Comparison of ENCODE assay signal across 7 cellular contexts in genomic region chr3:72445827-72446405, GRCh38. TPM values are rescaled to one million over a fixed set of nuclear protein-coding genes. Genes with fewer than 3 reads are reported as not detected.
A peak's percentile ranks its signal among the peaks of the same experiment; 100 is the strongest.
DNase-seq lines count a peak whose midpoint lies in the region; ATAC-seq and TF ChIP-seq lines count a peak whose summit lies in the region.

No MANE protein-coding gene starts in this region.

- H3K36me3 ChIP-seq in WERI-Rb-1: peaks cover 36% of the 10 kb centered on the region
- no peaks in the 10 kb centered on the region for H3K36me3 ChIP-seq in spleen

- H3K4me1 ChIP-seq in right cardiac atrium (ENCODE audit: control insufficient read depth, insufficient read depth, low read length): no peaks in the 10 kb centered on the region
- peaks cover 25 to 71% (median 61%) of the 10 kb centered on the region in 6 donors for H3K4me1 ChIP-seq in spleen

- 8% methylated on average over 8 of the region's 8 CpGs for WGBS in right cardiac atrium
- WGBS in spleen, 5 donors: 4 to 8% (median 6%) methylated on average over 8 of the region's 8 CpGs

- H3K27ac ChIP-seq in WERI-Rb-1 (peak overlapping the region; percentile 97), right cardiac atrium (ENCODE audit: low read length) (no peak overlapping the region), spleen (peak overlapping the region; percentile 69 to 96 (median 92))

- H3K27me3 ChIP-seq in WERI-Rb-1 (ENCODE audit: insufficient read depth, low read depth, severe bottlenecking): no peaks in the 10 kb centered on the region
- H3K27me3 ChIP-seq in right cardiac atrium (ENCODE audit: control insufficient read depth, insufficient read depth): no peaks in the 10 kb centered on the region
- H3K27me3 ChIP-seq in spleen (replicated peaks in 1 of 7): peaks cover 0 to 5% (median 0%) of the 10 kb centered on the region in 7 donors

- H3K9me3 ChIP-seq in WERI-Rb-1 (ENCODE audit: severe bottlenecking) (no peaks in the 10 kb centered on the region), right cardiac atrium (ENCODE audit: control insufficient read depth, low read length) (no peaks in the 10 kb centered on the region), spleen (no peaks in the 10 kb centered on the region)

- no peak for TF ChIP-seq POLR2A in spleen (IDR thresholded peaks at IDR 0.05)

- CTCF ChIA-PET in HEK293T (lab: Yijun Ruan, JAX): no interaction called here

- POLR2A ChIA-PET in HEK293T (lab: Yijun Ruan, JAX): no interaction called here

- TF ChIP-seq CTCF in WERI-Rb-1 (IDR thresholded peaks at IDR 0.05; ENCODE audit: low read depth, low read length) (no peak), spleen (IDR thresholded peaks at IDR 0.05 in 8 of 11, conservative IDR thresholded peaks at IDR 0.05 in 3 of 11) (no peak)

- intact Hi-C loops in right cardiac atrium (cut with DNase I) (loop anchor here in 1 of 4 donors (10.0 kb wide), 1 partner anchor 141 kb away; no protein-coding TSS in a partner anchor), spleen (cut with DNase I; ENCODE audit: low total_unique reads) (no loop called here)

- DNase-seq in HEK293T (ENCODE audit: extremely low spot score): no peak
- no peak for DNase-seq in WERI-Rb-1
- DNase-seq in right cardiac atrium: no peak
- no peak for DNase-seq in spleen
- no peak for DNase-seq in SKM-1 (lab: John Stamatoyannopoulos, UW; ENCODE audit: unreplicated experiment)
- no peak for DNase-seq in NCI-H2196 (lab: John Stamatoyannopoulos, UW; ENCODE audit: unreplicated experiment)

- H3K4me3 ChIP-seq in WERI-Rb-1 (ENCODE audit: low read depth, low read length) (peak overlapping the region; percentile 92), right cardiac atrium (ENCODE audit: low read length) (peak overlapping the region; percentile 78), spleen (peak overlapping the region; percentile 54 to 89 (median 72))

- ATAC-seq in right cardiac atrium: no peak
- no peak for ATAC-seq in GM21367 (IDR thresholded peaks at IDR 0.05; ENCODE audit: unreplicated experiment)

TF ChIP-seq in HEK293T, 16 proteins besides CTCF, POLR2A, EP300 and RAD21:
- no peak for TF ChIP-seq CTBP1 (IDR thresholded peaks at IDR 0.05; ENCODE audit: borderline replicate concordance)
- no peak for TF ChIP-seq FOXK2 (IDR thresholded peaks at IDR 0.05)
- TF ChIP-seq FOXA1 (IDR thresholded peaks at IDR 0.05): no peak
- TF ChIP-seq TARDBP (IDR thresholded peaks at IDR 0.05): no peak
- no peak for TF ChIP-seq LEF1 (IDR thresholded peaks at IDR 0.05; ENCODE audit: borderline replicate concordance)
- TF ChIP-seq ARNT (IDR thresholded peaks at IDR 0.05): no peak
- TF ChIP-seq HDGF (IDR thresholded peaks at IDR 0.05; ENCODE audit: borderline replicate concordance): no peak
- TF ChIP-seq PKNOX1 (IDR thresholded peaks at IDR 0.05): peak; percentile 81
- TF ChIP-seq ZNF384 (IDR thresholded peaks at IDR 0.05): no peak
TF ChIP-seq in HEK293T: peak in this region for 1.

RNA-seq across cellular contexts. Expression of gene RYBP, which starts 0.5 kb away (rescaled TPM):
- total RNA-seq in right cardiac atrium: 10 to 100 TPM in 1 of 4 donors, 1 to 10 TPM in 3; 9.3 to 10.7 (median 9.9) TPM
- polyA plus RNA-seq in right cardiac atrium: 5.3 TPM
- 10 to 100 TPM; 18.0 to 25.2 (median 20.3) TPM for total RNA-seq in spleen
- 1 to 10 TPM; 5.3 to 10.0 (median 6.2) TPM for polyA plus RNA-seq in spleen
